In the genomic region with DNA sequence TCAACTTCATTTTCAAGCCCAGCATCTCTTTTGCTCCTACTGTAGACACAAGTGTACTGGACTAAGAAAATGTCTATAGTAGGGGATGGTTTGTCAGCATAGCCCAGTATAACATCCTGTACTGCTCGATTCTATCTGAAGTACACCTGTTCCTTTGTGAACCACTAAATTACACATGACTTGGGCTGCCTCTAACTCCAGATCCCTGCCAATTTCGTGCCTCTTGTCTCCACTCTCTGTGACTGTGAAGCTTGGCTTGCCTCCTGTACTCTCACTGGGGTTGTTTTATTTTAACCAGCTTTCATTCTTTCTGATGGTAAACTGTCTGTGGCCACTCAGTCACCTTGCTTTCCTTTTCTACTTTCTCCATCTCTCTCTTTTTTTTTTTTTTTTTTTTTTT, we compare ENCODE assay signal across 17 cellular contexts.
"Had no signal": no experiment of that assay in that cellular context is flagged by ENCODE, and none has a peak within 500 bp of the region (broad histone marks: within the 10 kb centered on the region; RNA-seq: fewer than 3 reads in every experiment).

No MANE protein-coding gene starts in this region.

- H3K27ac ChIP-seq: body of pancreas, foreskin keratinocyte had no signal

- DNase-seq: activated CD4-positive, alpha-beta T cell treated with anti-CD3 and anti-CD28 coated beads, Interleukin-2, amount 10 ng/mL, durations not matched to agents 7 days and 5 days; activated CD8-positive, alpha-beta memory T cell treated with anti-CD3 and anti-CD28 coated beads, Interleukin-2, amount 50 U/mL, for 48 hours; activated gamma-delta T cell treated with Interleukin-2 at 50 U/mL for 16 hours; activated T-cell treated with anti-CD3 and anti-CD28 coated beads, Interleukin-2, amount 50 U/mL, for 72 hours; amniotic stem cell; body of pancreas; central memory CD4-positive, alpha-beta T cell; effector memory CD4-positive, alpha-beta T cell; foreskin keratinocyte; head of caudate nucleus; naive thymus-derived CD4-positive, alpha-beta T cell; stimulated activated CD4-positive, alpha-beta T cell treated with anti-CD3 and anti-CD28 coated beads, Interleukin-4, amount 100 ng/mL, for 4 hours; stimulated activated CD8-positive, alpha-beta memory T cell treated with anti-CD3 and anti-CD28 coated beads, Interleukin-4, amount 100 ng/mL, for 48 hours; stimulated activated naive CD4-positive, alpha-beta T cell treated with Interleukin-2 at 50 U/mL for 16 hours; SW 1271 had no signal

- H3K9me3 ChIP-seq: body of pancreas had no signal

- H3K4me3 Mint-ChIP-seq: activated CD4-positive, alpha-beta T cell treated with anti-CD3 and anti-CD28 coated beads, Interleukin-2, amount 10 ng/mL, durations not matched to agents 7 days and 5 days; activated naive CD8-positive, alpha-beta T cell; activated T-cell treated with anti-CD3 and anti-CD28 coated beads, Interleukin-2, amount 50 U/mL, for 72 hours; naive thymus-derived CD4-positive, alpha-beta T cell had no signal

- H3K27me3 ChIP-seq: body of pancreas, foreskin keratinocyte had no signal

- H3K27me3 Mint-ChIP-seq: activated CD4-positive, alpha-beta T cell treated with anti-CD3 and anti-CD28 coated beads, Interleukin-2, amount 10 ng/mL, durations not matched to agents 7 days and 5 days; activated naive CD8-positive, alpha-beta T cell; naive thymus-derived CD4-positive, alpha-beta T cell had no signal

- H3K27ac Mint-ChIP-seq: activated CD4-positive, alpha-beta T cell treated with anti-CD3 and anti-CD28 coated beads, Interleukin-2, amount 10 ng/mL, durations not matched to agents 7 days and 5 days; activated naive CD8-positive, alpha-beta T cell had no signal

- ATAC-seq: activated T-cell treated with anti-CD3 and anti-CD28 coated beads, Interleukin-2, amount 50 U/mL, for 72 hours; body of pancreas; foreskin keratinocyte; naive thymus-derived CD4-positive, alpha-beta T cell had no signal

- H3K4me1 ChIP-seq: body of pancreas had no signal

- H3K4me3 ChIP-seq: body of pancreas, smooth muscle cell had no signal
